1 cellular context compared by ENCODE assay signal in the genomic region with DNA sequence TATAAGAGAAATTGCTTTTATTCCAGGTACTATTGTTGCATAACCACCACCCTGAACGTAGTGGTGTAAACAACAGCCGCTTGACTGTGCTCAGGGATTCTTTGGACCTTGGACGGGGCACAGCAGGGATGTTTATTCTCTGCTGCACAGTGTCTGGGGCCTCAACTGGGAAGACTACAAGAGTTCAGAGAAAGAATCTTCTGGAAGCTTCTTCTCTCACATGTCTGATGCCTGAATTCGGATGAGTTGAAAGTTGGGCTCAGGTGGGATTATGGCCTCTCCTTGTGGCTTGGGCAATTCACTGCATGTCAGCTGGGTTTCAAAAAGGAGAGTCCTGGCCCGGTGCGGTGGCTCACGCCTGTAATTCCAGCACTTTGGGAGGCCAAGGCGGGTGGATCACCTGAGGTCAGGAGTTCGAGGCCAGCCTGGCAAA.
TF ChIP-seq lines count a peak whose summit lies in the region.

No MANE protein-coding gene starts in this region.

TF ChIP-seq in HepG2, 621 proteins besides CTCF, POLR2A, EP300 and RAD21 (continued from another document and continues in another):
- TF ChIP-seq, protein P1, sequence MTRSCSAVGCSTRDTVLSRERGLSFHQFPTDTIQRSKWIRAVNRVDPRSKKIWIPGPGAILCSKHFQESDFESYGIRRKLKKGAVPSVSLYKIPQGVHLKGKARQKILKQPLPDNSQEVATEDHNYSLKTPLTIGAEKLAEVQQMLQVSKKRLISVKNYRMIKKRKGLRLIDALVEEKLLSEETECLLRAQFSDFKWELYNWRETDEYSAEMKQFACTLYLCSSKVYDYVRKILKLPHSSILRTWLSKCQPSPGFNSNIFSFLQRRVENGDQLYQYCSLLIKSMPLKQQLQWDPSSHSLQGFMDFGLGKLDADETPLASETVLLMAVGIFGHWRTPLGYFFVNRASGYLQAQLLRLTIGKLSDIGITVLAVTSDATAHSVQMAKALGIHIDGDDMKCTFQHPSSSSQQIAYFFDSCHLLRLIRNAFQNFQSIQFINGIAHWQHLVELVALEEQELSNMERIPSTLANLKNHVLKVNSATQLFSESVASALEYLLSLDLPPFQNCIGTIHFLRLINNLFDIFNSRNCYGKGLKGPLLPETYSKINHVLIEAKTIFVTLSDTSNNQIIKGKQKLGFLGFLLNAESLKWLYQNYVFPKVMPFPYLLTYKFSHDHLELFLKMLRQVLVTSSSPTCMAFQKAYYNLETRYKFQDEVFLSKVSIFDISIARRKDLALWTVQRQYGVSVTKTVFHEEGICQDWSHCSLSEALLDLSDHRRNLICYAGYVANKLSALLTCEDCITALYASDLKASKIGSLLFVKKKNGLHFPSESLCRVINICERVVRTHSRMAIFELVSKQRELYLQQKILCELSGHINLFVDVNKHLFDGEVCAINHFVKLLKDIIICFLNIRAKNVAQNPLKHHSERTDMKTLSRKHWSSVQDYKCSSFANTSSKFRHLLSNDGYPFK (CRISPR knock-in tag; IDR thresholded peaks at IDR 0.05; ENCODE audit: borderline replicate concordance): no peak
- TF ChIP-seq, protein P2, sequence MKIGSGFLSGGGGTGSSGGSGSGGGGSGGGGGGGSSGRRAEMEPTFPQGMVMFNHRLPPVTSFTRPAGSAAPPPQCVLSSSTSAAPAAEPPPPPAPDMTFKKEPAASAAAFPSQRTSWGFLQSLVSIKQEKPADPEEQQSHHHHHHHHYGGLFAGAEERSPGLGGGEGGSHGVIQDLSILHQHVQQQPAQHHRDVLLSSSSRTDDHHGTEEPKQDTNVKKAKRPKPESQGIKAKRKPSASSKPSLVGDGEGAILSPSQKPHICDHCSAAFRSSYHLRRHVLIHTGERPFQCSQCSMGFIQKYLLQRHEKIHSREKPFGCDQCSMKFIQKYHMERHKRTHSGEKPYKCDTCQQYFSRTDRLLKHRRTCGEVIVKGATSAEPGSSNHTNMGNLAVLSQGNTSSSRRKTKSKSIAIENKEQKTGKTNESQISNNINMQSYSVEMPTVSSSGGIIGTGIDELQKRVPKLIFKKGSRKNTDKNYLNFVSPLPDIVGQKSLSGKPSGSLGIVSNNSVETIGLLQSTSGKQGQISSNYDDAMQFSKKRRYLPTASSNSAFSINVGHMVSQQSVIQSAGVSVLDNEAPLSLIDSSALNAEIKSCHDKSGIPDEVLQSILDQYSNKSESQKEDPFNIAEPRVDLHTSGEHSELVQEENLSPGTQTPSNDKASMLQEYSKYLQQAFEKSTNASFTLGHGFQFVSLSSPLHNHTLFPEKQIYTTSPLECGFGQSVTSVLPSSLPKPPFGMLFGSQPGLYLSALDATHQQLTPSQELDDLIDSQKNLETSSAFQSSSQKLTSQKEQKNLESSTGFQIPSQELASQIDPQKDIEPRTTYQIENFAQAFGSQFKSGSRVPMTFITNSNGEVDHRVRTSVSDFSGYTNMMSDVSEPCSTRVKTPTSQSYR (CRISPR knock-in tag; IDR thresholded peaks at IDR 0.05; ENCODE audit: borderline replicate concordance): no peak
- TF ChIP-seq ZNF484 (CRISPR knock-in tag; IDR thresholded peaks at IDR 0.05; ENCODE audit: borderline replicate concordance, low read depth): no peak
- no peak for TF ChIP-seq NCOA5 (CRISPR knock-in tag; IDR thresholded peaks at IDR 0.05)
- TF ChIP-seq HCFC1 (IDR thresholded peaks at IDR 0.05; ENCODE audit: low read depth, low read length): no peak
- no peak for TF ChIP-seq ZNF12 (CRISPR knock-in tag; IDR thresholded peaks at IDR 0.05)
- TF ChIP-seq SNAPC2 (CRISPR knock-in tag; IDR thresholded peaks at IDR 0.05): no peak
- 0 out of 2 replicates have a peak, but pooled peaks have one; percentile 37 for TF ChIP-seq ARID2 (CRISPR knock-in tag; IDR thresholded peaks at IDR 0.05; ENCODE audit: borderline replicate concordance)
- TF ChIP-seq HDAC2 (CRISPR knock-in tag; IDR thresholded peaks at IDR 0.05): peak; percentile 60; the same call in 1 of the 2 replicates
- no peak; the same call in 1 of the 2 replicates for TF ChIP-seq NR2F6 (IDR thresholded peaks at IDR 0.05)
- peak; percentile 59; the same call in 1 of the 2 replicates for TF ChIP-seq NR2F6 (CRISPR knock-in tag; IDR thresholded peaks at IDR 0.05)
- TF ChIP-seq ZNF263 (CRISPR knock-in tag; IDR thresholded peaks at IDR 0.05): no peak
- no peak for TF ChIP-seq ATRX (CRISPR knock-in tag; IDR thresholded peaks at IDR 0.05; ENCODE audit: borderline replicate concordance)
- no peak for TF ChIP-seq ZNF432 (CRISPR knock-in tag; IDR thresholded peaks at IDR 0.05; ENCODE audit: borderline replicate concordance)
- TF ChIP-seq ZNF282 (IDR thresholded peaks at IDR 0.05; ENCODE audit: partially characterized antibody): no peak
- TF ChIP-seq ZNF644 (CRISPR knock-in tag; IDR thresholded peaks at IDR 0.05; ENCODE audit: low read depth): peak; percentile 54; the same call in 1 of the 2 replicates
- 0 out of 2 replicates have a peak, but pooled peaks have one; percentile 15 for TF ChIP-seq ZMYM2 (CRISPR knock-in tag; IDR thresholded peaks at IDR 0.05)
- TF ChIP-seq SAP130 (CRISPR knock-in tag; IDR thresholded peaks at IDR 0.05; ENCODE audit: low read depth): peak; percentile 52
- no peak for TF ChIP-seq KDM3A (CRISPR knock-in tag; IDR thresholded peaks at IDR 0.05; ENCODE audit: low read depth)
- TF ChIP-seq ZMYM3 (CRISPR knock-in tag; IDR thresholded peaks at IDR 0.05): peak; percentile 82
- no peak for TF ChIP-seq SATB2 (CRISPR knock-in tag; IDR thresholded peaks at IDR 0.05)
- TF ChIP-seq ZSCAN30 (CRISPR knock-in tag; IDR thresholded peaks at IDR 0.05): no peak
- TF ChIP-seq, protein P3, sequence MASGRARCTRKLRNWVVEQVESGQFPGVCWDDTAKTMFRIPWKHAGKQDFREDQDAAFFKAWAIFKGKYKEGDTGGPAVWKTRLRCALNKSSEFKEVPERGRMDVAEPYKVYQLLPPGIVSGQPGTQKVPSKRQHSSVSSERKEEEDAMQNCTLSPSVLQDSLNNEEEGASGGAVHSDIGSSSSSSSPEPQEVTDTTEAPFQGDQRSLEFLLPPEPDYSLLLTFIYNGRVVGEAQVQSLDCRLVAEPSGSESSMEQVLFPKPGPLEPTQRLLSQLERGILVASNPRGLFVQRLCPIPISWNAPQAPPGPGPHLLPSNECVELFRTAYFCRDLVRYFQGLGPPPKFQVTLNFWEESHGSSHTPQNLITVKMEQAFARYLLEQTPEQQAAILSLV (CRISPR knock-in tag; IDR thresholded peaks at IDR 0.05; ENCODE audit: borderline replicate concordance): no peak
- no peak for TF ChIP-seq HNRNPH1 (optimal IDR thresholded peaks at IDR 0.05; ENCODE audit: low read depth, low read length)
- no peak for TF ChIP-seq FOXP1 (IDR thresholded peaks at IDR 0.05)
- peak; percentile 87 for TF ChIP-seq FOXP1 (CRISPR knock-in tag; IDR thresholded peaks at IDR 0.05)
- no peak for TF ChIP-seq ZNF343 (CRISPR knock-in tag; IDR thresholded peaks at IDR 0.05)
- TF ChIP-seq, protein P4, sequence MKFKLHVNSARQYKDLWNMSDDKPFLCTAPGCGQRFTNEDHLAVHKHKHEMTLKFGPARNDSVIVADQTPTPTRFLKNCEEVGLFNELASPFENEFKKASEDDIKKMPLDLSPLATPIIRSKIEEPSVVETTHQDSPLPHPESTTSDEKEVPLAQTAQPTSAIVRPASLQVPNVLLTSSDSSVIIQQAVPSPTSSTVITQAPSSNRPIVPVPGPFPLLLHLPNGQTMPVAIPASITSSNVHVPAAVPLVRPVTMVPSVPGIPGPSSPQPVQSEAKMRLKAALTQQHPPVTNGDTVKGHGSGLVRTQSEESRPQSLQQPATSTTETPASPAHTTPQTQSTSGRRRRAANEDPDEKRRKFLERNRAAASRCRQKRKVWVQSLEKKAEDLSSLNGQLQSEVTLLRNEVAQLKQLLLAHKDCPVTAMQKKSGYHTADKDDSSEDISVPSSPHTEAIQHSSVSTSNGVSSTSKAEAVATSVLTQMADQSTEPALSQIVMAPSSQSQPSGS (CRISPR knock-in tag; IDR thresholded peaks at IDR 0.05): no peak
- no peak for TF ChIP-seq MLLT10 (CRISPR knock-in tag; IDR thresholded peaks at IDR 0.05)
- TF ChIP-seq PHF21A (CRISPR knock-in tag; IDR thresholded peaks at IDR 0.05): peak; percentile 56; the same call in 1 of the 2 replicates
- no peak for TF ChIP-seq EED (CRISPR knock-in tag; IDR thresholded peaks at IDR 0.05)
- TF ChIP-seq, protein P5, sequence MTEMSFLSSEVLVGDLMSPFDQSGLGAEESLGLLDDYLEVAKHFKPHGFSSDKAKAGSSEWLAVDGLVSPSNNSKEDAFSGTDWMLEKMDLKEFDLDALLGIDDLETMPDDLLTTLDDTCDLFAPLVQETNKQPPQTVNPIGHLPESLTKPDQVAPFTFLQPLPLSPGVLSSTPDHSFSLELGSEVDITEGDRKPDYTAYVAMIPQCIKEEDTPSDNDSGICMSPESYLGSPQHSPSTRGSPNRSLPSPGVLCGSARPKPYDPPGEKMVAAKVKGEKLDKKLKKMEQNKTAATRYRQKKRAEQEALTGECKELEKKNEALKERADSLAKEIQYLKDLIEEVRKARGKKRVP (CRISPR knock-in tag; IDR thresholded peaks at IDR 0.05): no peak
- TF ChIP-seq ZNF558 (CRISPR knock-in tag; IDR thresholded peaks at IDR 0.05; ENCODE audit: borderline replicate concordance): no peak
- no peak for TF ChIP-seq ZZZ3 (CRISPR knock-in tag; IDR thresholded peaks at IDR 0.05; ENCODE audit: borderline replicate concordance)
- TF ChIP-seq ARNTL (CRISPR knock-in tag; IDR thresholded peaks at IDR 0.05): no peak
- TF ChIP-seq, protein P6, sequence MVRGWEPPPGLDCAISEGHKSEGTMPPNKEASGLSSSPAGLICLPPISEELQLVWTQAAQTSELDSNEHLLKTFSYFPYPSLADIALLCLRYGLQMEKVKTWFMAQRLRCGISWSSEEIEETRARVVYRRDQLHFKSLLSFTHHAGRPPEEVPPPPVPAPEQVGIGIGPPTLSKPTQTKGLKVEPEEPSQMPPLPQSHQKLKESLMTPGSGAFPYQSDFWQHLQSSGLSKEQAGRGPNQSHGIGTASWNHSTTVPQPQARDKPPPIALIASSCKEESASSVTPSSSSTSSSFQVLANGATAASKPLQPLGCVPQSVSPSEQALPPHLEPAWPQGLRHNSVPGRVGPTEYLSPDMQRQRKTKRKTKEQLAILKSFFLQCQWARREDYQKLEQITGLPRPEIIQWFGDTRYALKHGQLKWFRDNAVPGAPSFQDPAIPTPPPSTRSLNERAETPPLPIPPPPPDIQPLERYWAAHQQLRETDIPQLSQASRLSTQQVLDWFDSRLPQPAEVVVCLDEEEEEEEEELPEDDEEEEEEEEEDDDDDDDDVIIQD (CRISPR knock-in tag; IDR thresholded peaks at IDR 0.05; ENCODE audit: low read depth): 0 out of 2 replicates have a peak, but pooled peaks have one; percentile 39
- TF ChIP-seq HOXD1 (CRISPR knock-in tag; IDR thresholded peaks at IDR 0.05): no peak
- no peak for TF ChIP-seq POLR2AphosphoS2 (IDR thresholded peaks at IDR 0.05; ENCODE audit: low read depth, low read length)
- no peak for TF ChIP-seq ZNF749 (CRISPR knock-in tag; IDR thresholded peaks at IDR 0.05; ENCODE audit: borderline replicate concordance)
- TF ChIP-seq, protein P7, sequence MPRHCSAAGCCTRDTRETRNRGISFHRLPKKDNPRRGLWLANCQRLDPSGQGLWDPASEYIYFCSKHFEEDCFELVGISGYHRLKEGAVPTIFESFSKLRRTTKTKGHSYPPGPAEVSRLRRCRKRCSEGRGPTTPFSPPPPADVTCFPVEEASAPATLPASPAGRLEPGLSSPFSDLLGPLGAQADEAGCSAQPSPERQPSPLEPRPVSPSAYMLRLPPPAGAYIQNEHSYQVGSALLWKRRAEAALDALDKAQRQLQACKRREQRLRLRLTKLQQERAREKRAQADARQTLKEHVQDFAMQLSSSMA (CRISPR knock-in tag; IDR thresholded peaks at IDR 0.05): no peak
- TF ChIP-seq FOXK1 (CRISPR knock-in tag; IDR thresholded peaks at IDR 0.05; ENCODE audit: borderline replicate concordance, low read depth): peak; percentile 73; the same call in 1 of the 2 replicates
- TF ChIP-seq, protein P8, sequence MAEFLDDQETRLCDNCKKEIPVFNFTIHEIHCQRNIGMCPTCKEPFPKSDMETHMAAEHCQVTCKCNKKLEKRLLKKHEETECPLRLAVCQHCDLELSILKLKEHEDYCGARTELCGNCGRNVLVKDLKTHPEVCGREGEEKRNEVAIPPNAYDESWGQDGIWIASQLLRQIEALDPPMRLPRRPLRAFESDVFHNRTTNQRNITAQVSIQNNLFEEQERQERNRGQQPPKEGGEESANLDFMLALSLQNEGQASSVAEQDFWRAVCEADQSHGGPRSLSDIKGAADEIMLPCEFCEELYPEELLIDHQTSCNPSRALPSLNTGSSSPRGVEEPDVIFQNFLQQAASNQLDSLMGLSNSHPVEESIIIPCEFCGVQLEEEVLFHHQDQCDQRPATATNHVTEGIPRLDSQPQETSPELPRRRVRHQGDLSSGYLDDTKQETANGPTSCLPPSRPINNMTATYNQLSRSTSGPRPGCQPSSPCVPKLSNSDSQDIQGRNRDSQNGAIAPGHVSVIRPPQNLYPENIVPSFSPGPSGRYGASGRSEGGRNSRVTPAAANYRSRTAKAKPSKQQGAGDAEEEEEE (CRISPR knock-in tag; IDR thresholded peaks at IDR 0.05; ENCODE audit: borderline replicate concordance): no peak
- TF ChIP-seq ZNF816 (CRISPR knock-in tag; IDR thresholded peaks at IDR 0.05; ENCODE audit: borderline replicate concordance): no peak
- TF ChIP-seq SOX13 (IDR thresholded peaks at IDR 0.05): no peak
- peak in 1 of 2 experiments; percentile 75; a peak in 2 of 4 replicates for TF ChIP-seq SOX13 (CRISPR knock-in tag; conservative IDR thresholded peaks at IDR 0.05 in 1 of 2, IDR thresholded peaks at IDR 0.05 in 1 of 2)
- TF ChIP-seq ZNF235 (CRISPR knock-in tag; IDR thresholded peaks at IDR 0.05; ENCODE audit: borderline replicate concordance): no peak
- no peak for TF ChIP-seq ZFP62 (CRISPR knock-in tag; IDR thresholded peaks at IDR 0.05)
- peak; percentile 48; the same call in 1 of the 2 replicates for TF ChIP-seq RARA (CRISPR knock-in tag; IDR thresholded peaks at IDR 0.05)
- no peak for TF ChIP-seq ZSCAN29 (CRISPR knock-in tag; conservative IDR thresholded peaks at IDR 0.05)
- TF ChIP-seq, protein P9, sequence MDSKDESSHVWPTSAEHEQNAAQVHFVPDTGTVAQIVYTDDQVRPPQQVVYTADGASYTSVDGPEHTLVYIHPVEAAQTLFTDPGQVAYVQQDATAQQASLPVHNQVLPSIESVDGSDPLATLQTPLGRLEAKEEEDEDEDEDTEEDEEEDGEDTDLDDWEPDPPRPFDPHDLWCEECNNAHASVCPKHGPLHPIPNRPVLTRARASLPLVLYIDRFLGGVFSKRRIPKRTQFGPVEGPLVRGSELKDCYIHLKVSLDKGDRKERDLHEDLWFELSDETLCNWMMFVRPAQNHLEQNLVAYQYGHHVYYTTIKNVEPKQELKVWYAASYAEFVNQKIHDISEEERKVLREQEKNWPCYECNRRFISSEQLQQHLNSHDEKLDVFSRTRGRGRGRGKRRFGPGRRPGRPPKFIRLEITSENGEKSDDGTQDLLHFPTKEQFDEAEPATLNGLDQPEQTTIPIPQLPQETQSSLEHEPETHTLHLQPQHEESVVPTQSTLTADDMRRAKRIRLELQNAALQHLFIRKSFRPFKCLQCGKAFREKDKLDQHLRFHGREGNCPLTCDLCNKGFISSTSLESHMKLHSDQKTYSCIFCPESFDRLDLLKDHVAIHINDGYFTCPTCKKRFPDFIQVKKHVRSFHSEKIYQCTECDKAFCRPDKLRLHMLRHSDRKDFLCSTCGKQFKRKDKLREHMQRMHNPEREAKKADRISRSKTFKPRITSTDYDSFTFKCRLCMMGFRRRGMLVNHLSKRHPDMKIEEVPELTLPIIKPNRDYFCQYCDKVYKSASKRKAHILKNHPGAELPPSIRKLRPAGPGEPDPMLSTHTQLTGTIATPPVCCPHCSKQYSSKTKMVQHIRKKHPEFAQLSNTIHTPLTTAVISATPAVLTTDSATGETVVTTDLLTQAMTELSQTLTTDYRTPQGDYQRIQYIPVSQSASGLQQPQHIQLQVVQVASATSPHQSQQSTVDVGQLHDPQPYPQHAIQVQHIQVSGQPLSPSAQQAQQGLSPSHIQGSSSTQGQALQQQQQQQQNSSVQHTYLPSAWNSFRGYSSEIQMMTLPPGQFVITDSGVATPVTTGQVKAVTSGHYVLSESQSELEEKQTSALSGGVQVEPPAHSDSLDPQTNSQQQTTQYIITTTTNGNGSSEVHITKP (CRISPR knock-in tag; IDR thresholded peaks at IDR 0.05; ENCODE audit: low read depth): no peak
- TF ChIP-seq SETDB1 (CRISPR knock-in tag; IDR thresholded peaks at IDR 0.05; ENCODE audit: borderline replicate concordance): no peak
